In the genomic region with DNA sequence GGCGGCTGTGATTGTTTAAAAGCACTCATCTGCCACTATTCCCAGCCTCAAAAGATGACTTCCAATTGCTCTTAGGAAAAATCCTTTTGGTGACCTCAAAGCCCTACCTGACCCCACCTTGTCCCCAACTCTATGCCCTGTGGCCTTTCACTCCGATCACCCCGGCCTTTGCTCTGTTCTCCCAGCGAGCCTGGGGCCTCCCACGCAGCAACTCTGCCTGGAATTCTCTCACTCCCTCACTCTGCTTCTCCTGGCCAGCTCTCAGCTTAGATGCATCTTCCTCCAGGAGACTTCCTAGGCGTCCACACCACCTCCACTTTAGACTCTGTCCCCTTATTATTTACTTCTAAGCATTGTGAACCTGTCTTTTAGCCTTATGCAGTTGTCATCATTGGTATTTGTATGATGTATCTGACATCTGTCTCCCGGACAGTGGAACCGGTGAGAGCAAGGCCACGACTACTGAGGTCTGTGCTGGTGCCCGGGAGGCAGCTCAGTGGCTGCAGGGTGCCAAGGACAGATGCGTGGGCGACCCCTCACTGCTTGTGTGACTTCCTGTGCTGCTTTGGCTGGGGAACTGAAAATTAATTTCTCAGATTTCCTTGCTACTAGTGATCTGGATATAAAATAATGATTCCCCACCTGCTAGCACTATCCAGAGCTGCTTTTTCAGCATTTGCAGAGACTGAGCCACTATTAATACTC, we compare ENCODE assay signal across 1 cellular context.
TF ChIP-seq lines count a peak whose summit lies in the region.

No MANE protein-coding gene starts in this region.

TF ChIP-seq in GM23338, 12 proteins besides CTCF, POLR2A, EP300 and RAD21 (continued from another document):
- TF ChIP-seq, protein P1, sequence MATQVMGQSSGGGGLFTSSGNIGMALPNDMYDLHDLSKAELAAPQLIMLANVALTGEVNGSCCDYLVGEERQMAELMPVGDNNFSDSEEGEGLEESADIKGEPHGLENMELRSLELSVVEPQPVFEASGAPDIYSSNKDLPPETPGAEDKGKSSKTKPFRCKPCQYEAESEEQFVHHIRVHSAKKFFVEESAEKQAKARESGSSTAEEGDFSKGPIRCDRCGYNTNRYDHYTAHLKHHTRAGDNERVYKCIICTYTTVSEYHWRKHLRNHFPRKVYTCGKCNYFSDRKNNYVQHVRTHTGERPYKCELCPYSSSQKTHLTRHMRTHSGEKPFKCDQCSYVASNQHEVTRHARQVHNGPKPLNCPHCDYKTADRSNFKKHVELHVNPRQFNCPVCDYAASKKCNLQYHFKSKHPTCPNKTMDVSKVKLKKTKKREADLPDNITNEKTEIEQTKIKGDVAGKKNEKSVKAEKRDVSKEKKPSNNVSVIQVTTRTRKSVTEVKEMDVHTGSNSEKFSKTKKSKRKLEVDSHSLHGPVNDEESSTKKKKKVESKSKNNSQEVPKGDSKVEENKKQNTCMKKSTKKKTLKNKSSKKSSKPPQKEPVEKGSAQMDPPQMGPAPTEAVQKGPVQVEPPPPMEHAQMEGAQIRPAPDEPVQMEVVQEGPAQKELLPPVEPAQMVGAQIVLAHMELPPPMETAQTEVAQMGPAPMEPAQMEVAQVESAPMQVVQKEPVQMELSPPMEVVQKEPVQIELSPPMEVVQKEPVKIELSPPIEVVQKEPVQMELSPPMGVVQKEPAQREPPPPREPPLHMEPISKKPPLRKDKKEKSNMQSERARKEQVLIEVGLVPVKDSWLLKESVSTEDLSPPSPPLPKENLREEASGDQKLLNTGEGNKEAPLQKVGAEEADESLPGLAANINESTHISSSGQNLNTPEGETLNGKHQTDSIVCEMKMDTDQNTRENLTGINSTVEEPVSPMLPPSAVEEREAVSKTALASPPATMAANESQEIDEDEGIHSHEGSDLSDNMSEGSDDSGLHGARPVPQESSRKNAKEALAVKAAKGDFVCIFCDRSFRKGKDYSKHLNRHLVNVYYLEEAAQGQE (IDR thresholded peaks at IDR 0.05; ENCODE audit: unreplicated experiment): no peak
- TF ChIP-seq POLR2AphosphoS5 (IDR thresholded peaks at IDR 0.05; ENCODE audit: low read depth): no peak
- no peak for TF ChIP-seq EZH2phosphoT487 (IDR thresholded peaks at IDR 0.05; ENCODE audit: unreplicated experiment)
- TF ChIP-seq ZNF331 (CRISPR knock-in tag; IDR thresholded peaks at IDR 0.05; ENCODE audit: low read depth): no peak
- no peak for TF ChIP-seq JUNB (IDR thresholded peaks at IDR 0.05; ENCODE audit: unreplicated experiment)
- no peak for TF ChIP-seq CREB1 (CRISPR knock-in tag; IDR thresholded peaks at IDR 0.05; ENCODE audit: low read depth)
- TF ChIP-seq, protein P2, sequence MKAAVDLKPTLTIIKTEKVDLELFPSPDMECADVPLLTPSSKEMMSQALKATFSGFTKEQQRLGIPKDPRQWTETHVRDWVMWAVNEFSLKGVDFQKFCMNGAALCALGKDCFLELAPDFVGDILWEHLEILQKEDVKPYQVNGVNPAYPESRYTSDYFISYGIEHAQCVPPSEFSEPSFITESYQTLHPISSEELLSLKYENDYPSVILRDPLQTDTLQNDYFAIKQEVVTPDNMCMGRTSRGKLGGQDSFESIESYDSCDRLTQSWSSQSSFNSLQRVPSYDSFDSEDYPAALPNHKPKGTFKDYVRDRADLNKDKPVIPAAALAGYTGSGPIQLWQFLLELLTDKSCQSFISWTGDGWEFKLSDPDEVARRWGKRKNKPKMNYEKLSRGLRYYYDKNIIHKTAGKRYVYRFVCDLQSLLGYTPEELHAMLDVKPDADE (IDR thresholded peaks at IDR 0.05): no peak
TF ChIP-seq in GM23338: peak in this region for 0.
